Comparison of ENCODE assay signal across 1 cellular context in the genomic region with DNA sequence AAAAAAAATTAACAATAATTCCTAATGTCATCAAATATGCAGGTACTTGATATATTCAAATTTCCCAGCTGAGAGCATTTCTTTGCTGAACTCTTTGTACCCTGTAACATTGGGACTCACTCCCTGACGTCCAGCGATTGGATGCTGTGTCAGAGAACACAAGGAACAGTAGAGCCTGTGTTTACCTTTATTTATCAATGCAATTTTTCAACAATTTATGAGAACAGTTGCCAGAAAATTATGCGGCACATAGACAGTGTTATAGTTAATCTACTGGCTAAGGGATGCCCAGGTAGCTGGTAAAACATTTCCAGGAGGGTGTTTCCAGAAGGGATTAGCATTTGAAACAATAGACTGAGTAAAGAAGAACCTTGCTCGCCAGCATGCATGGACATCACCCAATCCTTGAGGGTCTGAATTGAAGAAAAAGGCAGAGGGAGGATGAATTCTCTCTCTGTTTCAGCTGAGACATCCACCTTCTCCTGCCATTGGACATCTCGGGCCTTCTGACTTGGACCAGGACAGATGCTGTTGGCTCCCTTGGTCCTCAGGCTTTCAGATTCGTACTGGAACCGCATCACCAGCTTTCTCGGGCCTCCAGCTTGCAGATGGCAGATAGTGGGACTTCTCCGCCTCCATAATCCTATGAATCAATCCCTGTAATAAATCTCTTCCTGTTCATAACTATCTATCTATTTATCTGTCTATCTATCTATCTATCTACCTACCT.
TF ChIP-seq lines count a peak whose summit lies in the region.

No MANE protein-coding gene starts in this region.

TF ChIP-seq in H1, 55 proteins besides CTCF, POLR2A, EP300 and RAD21:
- TF ChIP-seq POU5F1 (IDR thresholded peaks at IDR 0.05; ENCODE audit: low read depth, low read length) (no peak), SUZ12 (IDR thresholded peaks at IDR 0.05; ENCODE audit: low read length) (no peak), RNF2 (IDR thresholded peaks at IDR 0.05; ENCODE audit: borderline replicate concordance, low read depth, low read length, missing control alignments, poor library complexity, severe bottlenecking) (no peak), YY1 (IDR thresholded peaks at IDR 0.05; ENCODE audit: low read depth, low read length) (no peak), HDAC2 (IDR thresholded peaks at IDR 0.05; ENCODE audit: borderline replicate concordance in 1 of 2, low read depth in 2 of 2, low read length in 2 of 2) (no peak), GABPA (IDR thresholded peaks at IDR 0.05; ENCODE audit: borderline replicate concordance, insufficient read depth, low read length) (no peak), ASH2L (IDR thresholded peaks at IDR 0.05; ENCODE audit: low read length) (no peak), EZH2 (IDR thresholded peaks at IDR 0.05; ENCODE audit: low read depth, low read length, severe bottlenecking) (no peak)
- TF ChIP-seq, protein P1, sequence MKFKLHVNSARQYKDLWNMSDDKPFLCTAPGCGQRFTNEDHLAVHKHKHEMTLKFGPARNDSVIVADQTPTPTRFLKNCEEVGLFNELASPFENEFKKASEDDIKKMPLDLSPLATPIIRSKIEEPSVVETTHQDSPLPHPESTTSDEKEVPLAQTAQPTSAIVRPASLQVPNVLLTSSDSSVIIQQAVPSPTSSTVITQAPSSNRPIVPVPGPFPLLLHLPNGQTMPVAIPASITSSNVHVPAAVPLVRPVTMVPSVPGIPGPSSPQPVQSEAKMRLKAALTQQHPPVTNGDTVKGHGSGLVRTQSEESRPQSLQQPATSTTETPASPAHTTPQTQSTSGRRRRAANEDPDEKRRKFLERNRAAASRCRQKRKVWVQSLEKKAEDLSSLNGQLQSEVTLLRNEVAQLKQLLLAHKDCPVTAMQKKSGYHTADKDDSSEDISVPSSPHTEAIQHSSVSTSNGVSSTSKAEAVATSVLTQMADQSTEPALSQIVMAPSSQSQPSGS (IDR thresholded peaks at IDR 0.05; ENCODE audit: low read length), result no peak
